8 cellular contexts compared by ENCODE assay signal in genomic region chr2:202033317-202034248, GRCh38. TPM values are rescaled to one million over a fixed set of nuclear protein-coding genes. Genes with fewer than 3 reads are reported as not detected.
DNase-seq lines count a peak whose midpoint lies in the region; ATAC-seq and TF ChIP-seq lines count a peak whose summit lies in the region.

Gene FZD7 (plus strand): TSS chr2:202033855. CDS start chr2:202034648, 793 bp downstream.

- CTCF ChIA-PET in T-cell (lab: Charles Lee): interaction anchor here in 1 of 2 donors (0.6 kb wide), 1 partner anchor 129 kb away, joined by 4 read pairs; no protein-coding TSS in a partner anchor

- intact Hi-C loops in left cardiac atrium (cut with DNase I) (loop anchor here in 1 of 2 donors (10.0 kb wide), 2 partner anchors 141 to 149 kb away; no protein-coding TSS in a partner anchor), upper lobe of right lung (cut with DNase I) (no loop called here)

- peak within 1 kb of the TSS in 2 of 3 donors; percentile 84 to 85 for H3K4me3 Mint-ChIP-seq in T-cell
- peak within 1 kb of the TSS; percentile 85 for H3K4me3 Mint-ChIP-seq in progenitor cell of endocrine pancreas (ENCODE audit: low read depth)

- no peaks in the 10 kb centered on the region for H3K36me3 Mint-ChIP-seq in T-cell
- H3K36me3 Mint-ChIP-seq in progenitor cell of endocrine pancreas (ENCODE audit: insufficient read depth): peaks cover 2% of the 10 kb centered on the region

- DNase-seq in GM04503 (ENCODE audit: low read depth) (peak; percentile 71), H7 (peak; percentile 99), M059J (ENCODE audit: low read depth) (peak; percentile 90), T-cell (peak; percentile 64 to 83 (median 75)), amniotic stem cell (lab: John Stamatoyannopoulos, UW) (peak; percentile 93), left cardiac atrium (peak; percentile 95), progenitor cell of endocrine pancreas (ENCODE audit: low spot score, unreplicated experiment) (peak; percentile 92), upper lobe of right lung (peak; percentile 97)

- H3K27ac Mint-ChIP-seq in T-cell (peak within 1 kb of the TSS in 1 of 2 donors; percentile 58), progenitor cell of endocrine pancreas (peak within 1 kb of the TSS; percentile 99)

- H3K27me3 ChIP-seq in H7 (ENCODE audit: control insufficient read depth, insufficient read depth, low read length) (peaks cover 11% of the 10 kb centered on the region; the same call in 1 of the 2 replicates), upper lobe of right lung (peaks cover 23% of the 10 kb centered on the region)

- H3K27me3 Mint-ChIP-seq in T-cell (peaks cover 2 to 14% of the 10 kb centered on the region in 2 donors), progenitor cell of endocrine pancreas (no peaks in the 10 kb centered on the region)

- peaks cover 12 to 14% (median 12%) of the 10 kb centered on the region in 3 donors for H3K4me1 Mint-ChIP-seq in T-cell
- H3K4me1 Mint-ChIP-seq in progenitor cell of endocrine pancreas (ENCODE audit: low read depth): peaks cover 14% of the 10 kb centered on the region

- peak within 1 kb of the TSS; percentile 92 for H3K27ac ChIP-seq in upper lobe of right lung

- H3K9me3 Mint-ChIP-seq in T-cell (no peaks in the 10 kb centered on the region), progenitor cell of endocrine pancreas (ENCODE audit: low read depth) (no peaks in the 10 kb centered on the region)

- H3K4me1 ChIP-seq in upper lobe of right lung: peaks cover 21% of the 10 kb centered on the region

- TF ChIP-seq CTCF in progenitor cell of endocrine pancreas (IDR thresholded peaks at IDR 0.05; ENCODE audit: unreplicated experiment): peak; percentile 30
- TF ChIP-seq CTCF in upper lobe of right lung (IDR thresholded peaks at IDR 0.05): no peak

- no peaks in the 10 kb centered on the region for H3K9me3 ChIP-seq in upper lobe of right lung

- peak within 1 kb of the TSS; percentile 87 for H3K4me3 ChIP-seq in H7 (ENCODE audit: insufficient read depth, low read depth, low read length)
- peak within 1 kb of the TSS; percentile 72 for H3K4me3 ChIP-seq in upper lobe of right lung

- peaks cover 6% of the 10 kb centered on the region for H3K36me3 ChIP-seq in H7 (replicated peaks; ENCODE audit: control insufficient read depth, insufficient read depth, low read length)
- no peaks in the 10 kb centered on the region for H3K36me3 ChIP-seq in upper lobe of right lung

- ATAC-seq in T-cell (replicated peaks in 1 of 4) (peak; percentile 82 to 86 (median 84)), left cardiac atrium (peak; percentile 86 to 92), upper lobe of right lung (peak; percentile 93)

- POLR2A ChIA-PET in T-cell (lab: Charles Lee): interaction anchor here in 1 of 2 donors (0.6 kb wide), 1 partner anchor 921 kb away, joined by 3 read pairs; no protein-coding TSS in a partner anchor

RNA-seq across cellular contexts. Expression of gene FZD7, which starts in this region (rescaled TPM):
- total RNA-seq in H7 (2014; rRNA removed; shearing (Covaris generic)): 103 and 114 TPM in 2 replicates
- total RNA-seq in M059J (2014; rRNA removed; shearing (Covaris generic)): 26.9 and 39.8 TPM in 2 replicates
- total RNA-seq in T-cell (under 1 TPM; 0.15 to 0.93 (median 0.56) TPM), left cardiac atrium (10 to 100 TPM; 12.2 to 18.9 TPM), progenitor cell of endocrine pancreas (74.2 and 74.4 TPM in 2 replicates), upper lobe of right lung (13.6 TPM)

Comparison
In these comparisons a context has a peak if more than half of its experiments do, and no peak if none do; other contexts are left out.
1. Peak in every context shown above with its lines: DNase-seq, ATAC-seq, H3K4me3 ChIP-seq and H3K27ac ChIP-seq.
2. Peak in DNase-seq and ATAC-seq in T-cell; RNA of the gene not detected or under 1 TPM.